ENCODE assay signal across 8 cellular contexts in the genomic region with DNA sequence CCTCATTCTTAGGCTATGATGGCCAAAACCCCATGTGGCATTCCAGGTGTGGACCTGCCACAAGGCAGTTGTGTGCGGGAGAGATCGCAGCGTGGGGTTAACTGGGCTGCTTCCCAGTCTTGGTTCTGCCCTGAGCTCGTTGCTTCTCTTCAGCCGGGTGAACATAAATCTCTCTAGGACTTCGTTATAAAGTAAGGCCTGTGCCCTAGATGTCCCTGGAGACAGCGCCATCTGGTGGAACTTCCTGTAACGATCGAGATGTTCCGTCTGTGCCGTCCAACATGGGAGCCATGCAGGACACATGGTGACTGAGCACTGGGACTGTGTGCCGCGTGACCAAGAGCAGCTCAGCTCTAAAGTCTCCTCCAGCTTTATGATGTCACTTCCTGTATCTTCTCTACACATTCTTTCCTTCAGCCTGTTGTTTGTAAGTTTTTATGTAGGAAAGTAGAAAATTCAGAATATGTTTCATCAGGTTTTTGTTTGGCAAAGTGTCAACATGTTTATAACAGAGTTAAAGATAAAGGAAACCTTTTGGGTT. TPM values are rescaled to one million over a fixed set of nuclear protein-coding genes. Genes with fewer than 3 reads are reported as not detected.
DNase-seq lines count a peak whose midpoint lies in the region; ATAC-seq and TF ChIP-seq lines count a peak whose summit lies in the region.

No MANE protein-coding gene starts in this region.

- no peaks in the 10 kb centered on the region for H3K27me3 ChIP-seq in mesendoderm (ENCODE audit: insufficient read depth, low read length, poor library complexity)

- H3K36me3 ChIP-seq in mesendoderm (ENCODE audit: control insufficient read depth, insufficient read depth, low read length) = no peaks in the 10 kb centered on the region

- no peak overlapping the region for H4K8ac ChIP-seq in mesendoderm (ENCODE audit: low read depth, low read length)

- no peak overlapping the region for H3K23ac ChIP-seq in mesendoderm (ENCODE audit: low read length)

- H3K9ac ChIP-seq in mesendoderm (ENCODE audit: low read length) = no peak overlapping the region

- intact Hi-C loops in CD14-positive monocyte (cut with micrococcal nuclease) = no loop called here

- no peak overlapping the region for H2BK120ac ChIP-seq in mesendoderm (ENCODE audit: low read depth, low read length)

- no peak overlapping the region for H2BK5ac ChIP-seq in mesendoderm (ENCODE audit: low read length)

- no peak overlapping the region for H3K18ac ChIP-seq in mesendoderm (ENCODE audit: low read length)

- ATAC-seq in GM19328 (IDR thresholded peaks at IDR 0.05; ENCODE audit: unreplicated experiment) (peak; percentile 63), HG03457 (IDR thresholded peaks at IDR 0.05; ENCODE audit: unreplicated experiment) (peak; percentile 92)

- H2BK15ac ChIP-seq in mesendoderm (replicated peaks; ENCODE audit: low read depth) = no peak overlapping the region

- no peaks in the 10 kb centered on the region for H3K79me2 ChIP-seq in mesendoderm (ENCODE audit: control insufficient read depth, insufficient read depth, low read length)

- peaks cover 34% of the 10 kb centered on the region for H3K4me1 Mint-ChIP-seq in CD14-positive monocyte

- DNase-seq in CD14-positive monocyte (ENCODE audit: low spot score) (peak; percentile 90), NCI-H526 treated with DMSO at 0.1 percent for 48 hours (lab: John Stamatoyannopoulos, UW) (peak; percentile 58), ecto neural progenitor cell (ENCODE audit: low spot score) (peak; percentile 86), mesendoderm (peak; percentile 97)
- peak; percentile 55 to 64 for DNase-seq in activated CD4-positive, alpha-beta T cell treated with anti-CD3 and anti-CD28 coated beads, Interleukin-2, amount 50 U/mL, for 4 hours
- peak; percentile 91 for DNase-seq in stimulated activated CD8-positive, alpha-beta memory T cell treated with anti-CD3 and anti-CD28 coated beads, Interleukin-4, amount 100 ng/mL, for 48 hours

- H3K4me3 Mint-ChIP-seq in CD14-positive monocyte = no peak overlapping the region

- peak; percentile 78 for TF ChIP-seq CTCF in CD14-positive monocyte (IDR thresholded peaks at IDR 0.05)

- H3K27ac Mint-ChIP-seq in CD14-positive monocyte = peak overlapping the region in 2 of 7 donors; percentile 2 to 63

- no peaks in the 10 kb centered on the region for H3K36me3 Mint-ChIP-seq in CD14-positive monocyte

- H3K9me3 Mint-ChIP-seq in CD14-positive monocyte = peaks cover 0 to 4% (median 0%) of the 10 kb centered on the region in 7 donors

- no peak overlapping the region for H3K4ac ChIP-seq in mesendoderm (ENCODE audit: low read depth, low read length)

- H4K5ac ChIP-seq in mesendoderm (ENCODE audit: low read length) = no peak overlapping the region

- H3K56ac ChIP-seq in mesendoderm (ENCODE audit: low read length) = no peak overlapping the region

- H3K4me3 ChIP-seq in mesendoderm (ENCODE audit: low read length) = no peak overlapping the region

- no peaks in the 10 kb centered on the region for H3K79me1 ChIP-seq in mesendoderm (ENCODE audit: low read length)

- H2AK5ac ChIP-seq in mesendoderm (ENCODE audit: low read length) = no peak overlapping the region

- H3K27ac ChIP-seq in mesendoderm (ENCODE audit: low read depth, low read length) = no peak overlapping the region

- no peak overlapping the region for H3K4me2 ChIP-seq in mesendoderm (ENCODE audit: low read length)

- WGBS in mesendoderm (ENCODE audit: extremely low coverage, insufficient coverage, low lambda C conversion rate) = no CpG with 5 or more reads among the region's 13 CpGs

- peaks cover 2% of the 10 kb centered on the region for H3K4me1 ChIP-seq in mesendoderm (ENCODE audit: control insufficient read depth, low read depth, low read length)

- peaks cover 0 to 3% (median 3%) of the 10 kb centered on the region in 3 donors for H3K27me3 Mint-ChIP-seq in CD14-positive monocyte (ENCODE audit: low read depth in 3 of 3)

RNA-seq across cellular contexts. Expression of gene RPP40, which starts 26.8 kb away (rescaled TPM):
- polyA plus RNA-seq in CD14-positive monocyte = 10 to 100 TPM in 1 of 2 donors, 1 to 10 TPM in 1; 7.4 to 11.1 TPM
- polyA plus RNA-seq in mesendoderm (2013, experiment 1 of 2) = 20.2 TPM
- 18.5 TPM for polyA plus RNA-seq in mesendoderm (2013, experiment 2 of 2)

RNA-seq across cellular contexts. Expression of gene PPP1R3G, which starts 54.5 kb away (rescaled TPM):
- under 1 TPM; 0.13 to 0.15 TPM for polyA plus RNA-seq in CD14-positive monocyte
- 0.01 TPM for polyA plus RNA-seq in mesendoderm (2013, experiment 1 of 2)
- 0.01 TPM for polyA plus RNA-seq in mesendoderm (2013, experiment 2 of 2)
